15 cellular contexts compared by ENCODE assay signal in genomic region chr6:5557506-5557905, GRCh38.
DNase-seq lines count a peak whose midpoint lies in the region; TF ChIP-seq lines count a peak whose summit lies in the region.
"Had no signal": no experiment of that assay in that cellular context is flagged by ENCODE, and none has a peak within 500 bp of the region (broad histone marks: within the 10 kb centered on the region; RNA-seq: fewer than 3 reads in every experiment).

No MANE protein-coding gene starts in this region.

- H3K36me3 ChIP-seq in SJCRH30 = no peaks in the 10 kb centered on the region
- no peaks in the 10 kb centered on the region for H3K36me3 ChIP-seq in smooth muscle cell (ENCODE audit: low read depth)
- H3K36me3 ChIP-seq: BE2C had no signal

- H3K27me3 ChIP-seq in SJCRH30 (no peaks in the 10 kb centered on the region), smooth muscle cell (ENCODE audit: low read depth) (peaks cover 27% of the 10 kb centered on the region)
- H3K27me3 ChIP-seq: BE2C had no signal

- H3K4me3 ChIP-seq in SJCRH30 (no peak overlapping the region), fibroblast of villous mesenchyme (ENCODE audit: low read depth, low read length) (no peak overlapping the region), smooth muscle cell (no peak overlapping the region)
- H3K4me3 ChIP-seq: GM23248 had no signal

- peak overlapping the region; percentile 54 for H3K4me2 ChIP-seq in smooth muscle cell

- no peaks in the 10 kb centered on the region for H3K79me2 ChIP-seq in smooth muscle cell (ENCODE audit: low read depth)

- DNase-seq in NCI-H524 (lab: John Stamatoyannopoulos, UW) (peak; percentile 67 to 86), SJCRH30 (peak in 1 of 2 experiments; percentile 25), fibroblast of villous mesenchyme (ENCODE audit: low read depth) (peak; percentile 40), smooth muscle cell (lab: John Stamatoyannopoulos, UW; ENCODE audit: unreplicated experiment) (no peak), GF-D8 (lab: John Stamatoyannopoulos, UW) (no peak), globus pallidus (ENCODE audit: low spot score) (no peak), iPS-NIHi11 (ENCODE audit: low spot score) (no peak)
- DNase-seq: BE2C; CD4-positive, alpha-beta memory T cell; DMS153; DMS79 treated with DMSO at 0.1 percent for 48 hours; EL; GDM1; GM23248 had no signal

- H3K9ac ChIP-seq in smooth muscle cell (ENCODE audit: low read depth) = no peak overlapping the region
- H3K9ac ChIP-seq: GM23248 had no signal

- H3K9me3 ChIP-seq in SJCRH30 (replicated peaks) = no peaks in the 10 kb centered on the region
- no peaks in the 10 kb centered on the region for H3K9me3 ChIP-seq in smooth muscle cell (replicated peaks; ENCODE audit: low read depth)
- H3K9me3 ChIP-seq: BE2C had no signal

- TF ChIP-seq CTCF in fibroblast of villous mesenchyme (IDR thresholded peaks at IDR 0.05; ENCODE audit: insufficient read depth, low read depth, low read length) (no peak), smooth muscle cell (IDR thresholded peaks at IDR 0.05; ENCODE audit: borderline replicate concordance, insufficient read depth, poor library complexity, severe bottlenecking) (no peak)

- H3K27ac ChIP-seq in SJCRH30 = peak overlapping the region; percentile 11; the same call in 1 of the 2 replicates
- no peak overlapping the region for H3K27ac ChIP-seq in smooth muscle cell (ENCODE audit: low read depth)
- H3K27ac ChIP-seq: C4-2B, GM23248 had no signal

- H3K4me1 ChIP-seq in SJCRH30 (peaks cover 41% of the 10 kb centered on the region), smooth muscle cell (ENCODE audit: low read depth) (peaks cover 14% of the 10 kb centered on the region)
- H3K4me1 ChIP-seq: BE2C had no signal

- WGBS in smooth muscle cell (ENCODE audit: low lambda C conversion rate) = 59% methylated on average over 5 of the region's 5 CpGs

- peaks cover 6% of the 10 kb centered on the region for H3F3A ChIP-seq in smooth muscle cell (ENCODE audit: low read depth)

- H4K20me1 ChIP-seq in smooth muscle cell (ENCODE audit: low read depth) = peaks cover 99% of the 10 kb centered on the region

- H2AFZ ChIP-seq in smooth muscle cell (ENCODE audit: low read depth) = no peak overlapping the region
- H2AFZ ChIP-seq: GM23248 had no signal

Comparison
In these comparisons a context has a peak if more than half of its experiments do, and no peak if none do; other contexts are left out.
1. DNase-seq: peak in NCI-H524 (2 of 2) and fibroblast of villous mesenchyme (single experiment); none in smooth muscle cell (single experiment), GF-D8 (single experiment), globus pallidus (single experiment) and iPS-NIHi11 (single experiment).